21 cellular contexts compared by ENCODE assay signal in the genomic region with DNA sequence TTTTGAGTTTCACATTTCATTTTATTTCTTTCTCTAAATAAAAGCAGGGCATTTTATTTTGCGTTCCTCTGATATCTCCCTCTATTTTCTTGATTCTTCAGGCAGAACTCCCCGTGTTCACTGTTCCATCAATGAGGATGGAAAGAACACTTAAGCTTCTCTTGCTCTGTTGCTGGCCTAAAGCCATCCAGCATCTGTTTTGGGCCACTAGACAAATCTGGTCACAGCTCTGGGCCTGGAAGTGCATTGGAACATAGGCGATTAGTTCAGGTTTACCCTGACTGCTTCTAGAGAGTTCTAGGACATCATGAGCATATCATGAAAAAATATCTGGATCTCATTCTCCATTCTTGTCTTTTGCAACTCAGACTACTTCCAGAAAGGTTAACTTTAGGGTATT.
DNase-seq lines count a peak whose midpoint lies in the region; ATAC-seq and TF ChIP-seq lines count a peak whose summit lies in the region.
"Had no signal": no experiment of that assay in that cellular context is flagged by ENCODE, and none has a peak within 500 bp of the region (broad histone marks: within the 10 kb centered on the region; RNA-seq: fewer than 3 reads in every experiment).

No MANE protein-coding gene starts in this region.

- H4K20me1 ChIP-seq in GM23248 (ENCODE audit: insufficient read depth): no peaks in the 10 kb centered on the region

- ATAC-seq in GM21381 (IDR thresholded peaks at IDR 0.05; ENCODE audit: unreplicated experiment): no peak
- ATAC-seq: activated naive CD4-positive, alpha-beta T cell treated with anti-CD3 and anti-CD28 coated beads, Interleukin-2, amount 50 U/mL, for 72 hours; activated T-helper 17 cell treated with anti-CD3 and anti-CD28 coated beads, Interleukin-2, amount 50 U/mL, for 72 hours; sciatic nerve; stimulated activated naive CD8-positive, alpha-beta T cell treated with anti-CD3 and anti-CD28 coated beads, Interleukin-15, amount 100 ng/mL, for 72 hours had no signal

- no peaks in the 10 kb centered on the region for H3K27me3 ChIP-seq in GM23248 (replicated peaks; ENCODE audit: insufficient read depth)
- H3K27me3 ChIP-seq in HUES6 (ENCODE audit: control insufficient read depth, insufficient read depth, low read length): no peaks in the 10 kb centered on the region
- no peaks in the 10 kb centered on the region for H3K27me3 ChIP-seq in SJSA1 (replicated peaks)
- H3K27me3 ChIP-seq in parathyroid adenoma (ENCODE audit: control insufficient read depth, insufficient read depth, low read length): no peaks in the 10 kb centered on the region
- H3K27me3 ChIP-seq: transverse colon had no signal

- DNase-seq in GM23248 (no peak), SJSA1 (ENCODE audit: low read depth in 1 of 2, low spot score in 2 of 2) (no peak), NCI-H1930 (lab: John Stamatoyannopoulos, UW) (no peak), NCI-H526 (lab: John Stamatoyannopoulos, UW) (no peak)
- DNase-seq: activated CD4-positive, alpha-beta T cell treated with anti-CD3 and anti-CD28 coated beads, Interleukin-2, amount 50 U/mL, for 48 hours; activated CD4-positive, CD25-positive, alpha-beta regulatory T cell; activated CD8-positive, alpha-beta memory T cell treated with anti-CD3 and anti-CD28 coated beads, Interleukin-2, amount 50 U/mL, for 4 hours; aorta; CD4-positive, alpha-beta T cell; DMS153; NCI-H2029 treated with DMSO at 0.1 percent for 48 hours; stimulated activated naive CD8-positive, alpha-beta T cell treated with anti-CD3 and anti-CD28 coated beads, Interleukin-15, amount 100 ng/mL, for 72 hours; T-helper 9 cell; transverse colon had no signal

- H3K9ac ChIP-seq in GM23248: no peak overlapping the region
- no peak overlapping the region for H3K9ac ChIP-seq in HUES6 (ENCODE audit: low read length)
- H3K9ac ChIP-seq in parathyroid adenoma: no peak overlapping the region

- H3K27ac ChIP-seq in GM23248: peak overlapping the region; percentile 95; the same call in 1 of the 2 replicates
- peak overlapping the region; percentile 13; the same call in 1 of the 2 replicates for H3K27ac ChIP-seq in HUES6 (ENCODE audit: low read depth, low read length)
- H3K27ac ChIP-seq in SJSA1: peak overlapping the region; percentile 96
- H3K27ac ChIP-seq in parathyroid adenoma: no peak overlapping the region
- H3K27ac ChIP-seq: transverse colon had no signal

- no peaks in the 10 kb centered on the region for H3K9me2 ChIP-seq in GM23248 (ENCODE audit: insufficient read depth)

- H3K36me3 ChIP-seq in GM23248 (ENCODE audit: low read depth) (no peaks in the 10 kb centered on the region), HUES6 (ENCODE audit: control insufficient read depth, insufficient read depth, low read length) (no peaks in the 10 kb centered on the region), SJSA1 (no peaks in the 10 kb centered on the region), parathyroid adenoma (ENCODE audit: control insufficient read depth, insufficient read depth, low read length) (no peaks in the 10 kb centered on the region)
- H3K36me3 ChIP-seq: transverse colon had no signal

- no peak overlapping the region for H3K4me3 ChIP-seq in GM23248
- H3K4me3 ChIP-seq in HUES6 (ENCODE audit: low read depth, low read length): no peak overlapping the region
- no peak overlapping the region for H3K4me3 ChIP-seq in SJSA1
- no peak overlapping the region for H3K4me3 ChIP-seq in parathyroid adenoma (ENCODE audit: low read depth, low read length)
- H3K4me3 ChIP-seq: lung, transverse colon had no signal

- TF ChIP-seq CTCF in parathyroid adenoma (IDR thresholded peaks at IDR 0.05): no peak

- H2AFZ ChIP-seq in GM23248 (peak overlapping the region; percentile 65), parathyroid adenoma (peak overlapping the region; percentile 40)

- H3K79me2 ChIP-seq in GM23248 (ENCODE audit: insufficient read depth) (no peaks in the 10 kb centered on the region), parathyroid adenoma (no peaks in the 10 kb centered on the region)

- peak overlapping the region; percentile 6 for H3K4me2 ChIP-seq in GM23248 (ENCODE audit: unreplicated experiment)
- no peak overlapping the region for H3K4me2 ChIP-seq in parathyroid adenoma (ENCODE audit: low read length)

- H3K4me1 ChIP-seq in GM23248 (ENCODE audit: insufficient read depth) (peaks cover 50% of the 10 kb centered on the region), HUES6 (ENCODE audit: control insufficient read depth, insufficient read depth, low read length) (peaks cover 25% of the 10 kb centered on the region), SJSA1 (replicated peaks) (peaks cover 62% of the 10 kb centered on the region), parathyroid adenoma (no peaks in the 10 kb centered on the region)

- 27 to 29% methylated on average over 3 of the region's 3 CpGs for WGBS in GM23248 (ENCODE audit: low coverage in 1 of 2, low lambda C conversion rate in 2 of 2, missing lambda C conversion rate in 2 of 2), 2 experiments

- in situ Hi-C loops in GM23248 (cut with MboI): no loop called here

- H3K9me3 ChIP-seq in GM23248 (ENCODE audit: low read depth) (no peaks in the 10 kb centered on the region), HUES6 (ENCODE audit: control insufficient read depth, insufficient read depth, low read depth, low read length) (peaks cover 7% of the 10 kb centered on the region; the same call in 1 of the 2 replicates), SJSA1 (replicated peaks) (no peaks in the 10 kb centered on the region), parathyroid adenoma (ENCODE audit: control insufficient read depth, low read length) (no peaks in the 10 kb centered on the region)
- H3K9me3 ChIP-seq: transverse colon had no signal

- peaks cover 44% of the 10 kb centered on the region for H3F3A ChIP-seq in GM23248 (ENCODE audit: insufficient read depth)
